ENCODE assay signal across 8 cellular contexts in genomic region chr3:3178498-3179328, GRCh38. TPM values are rescaled to one million over a fixed set of nuclear protein-coding genes. Genes with fewer than 3 reads are reported as not detected.
DNase-seq lines count a peak whose midpoint lies in the region; ATAC-seq, FAIRE-seq and TF ChIP-seq lines count a peak whose summit lies in the region.

No MANE protein-coding gene starts in this region.

- H3K36me3 ChIP-seq in iPS-15b (ENCODE audit: control insufficient read depth, insufficient read depth, low read length) (no peaks in the 10 kb centered on the region), stomach smooth muscle (ENCODE audit: control insufficient read depth in 2 of 2, insufficient read depth in 2 of 2, low read length in 2 of 2) (peaks cover 3 to 4% of the 10 kb centered on the region in 2 donors)

- TF ChIP-seq EP300 in A549 (IDR thresholded peaks at IDR 0.05) = no peak

- peak overlapping the region; percentile 83 for H3K4me3 ChIP-seq in A549
- peak overlapping the region; percentile 96 for H3K4me3 ChIP-seq in iPS-15b (ENCODE audit: low read depth, low read length)
- H3K4me3 ChIP-seq in stomach smooth muscle (ENCODE audit: low read length in 2 of 2) = peak overlapping the region; percentile 85 to 98

- no peak for TF ChIP-seq POLR2A in A549 (IDR thresholded peaks at IDR 0.05; ENCODE audit: low read length)

- H3K9ac ChIP-seq in iPS-15b (ENCODE audit: low read depth, low read length) (peak overlapping the region; percentile 90), stomach smooth muscle (ENCODE audit: low read length in 2 of 2) (peak overlapping the region; percentile 80 to 91)

- H3K4me2 ChIP-seq in A549 = peak overlapping the region; percentile 95

- WGBS in A549 (ENCODE audit: missing lambda C conversion rate) = 21% methylated on average over 16 of the region's 16 CpGs

- peak in 1 of 2 experiments; percentile 15; a peak in 4 of 6 replicates for ATAC-seq in A549
- peak; percentile 2 for ATAC-seq in GM21526 (IDR thresholded peaks at IDR 0.05; ENCODE audit: low FRiP score, unreplicated experiment)
- no peak for ATAC-seq in HG03469 (IDR thresholded peaks at IDR 0.05; ENCODE audit: unreplicated experiment)
- ATAC-seq in HG02981 (IDR thresholded peaks at IDR 0.05; ENCODE audit: unreplicated experiment) = no peak

- no peak for TF ChIP-seq RAD21 in A549 (conservative IDR thresholded peaks at IDR 0.05 in 1 of 2, IDR thresholded peaks at IDR 0.05 in 1 of 2)

- H3K27me3 ChIP-seq in iPS-15b (ENCODE audit: control insufficient read depth, insufficient read depth, low read length) (no peaks in the 10 kb centered on the region), stomach smooth muscle (ENCODE audit: control insufficient read depth in 1 of 2, insufficient read depth in 2 of 2, low read length in 2 of 2) (no peaks in the 10 kb centered on the region)

- CTCF ChIA-PET in A549 (lab: Yijun Ruan, JAX) = interaction anchor here (0.8 to 1.0 kb wide), 4 partner anchors 8 to 742 kb away, joined by 3 to 5 read pairs (median 4); no protein-coding TSS in a partner anchor

- POLR2A ChIA-PET in A549 (lab: Yijun Ruan, JAX) = no interaction called here

- H3K27ac ChIP-seq in A549 (peak overlapping the region; percentile 69 to 96), VCaP (peak overlapping the region; percentile 85), stomach smooth muscle (ENCODE audit: low read length) (peak overlapping the region; percentile 46)

- DNase-seq in A549 (ENCODE audit: low read depth in 1 of 2, low spot score in 1 of 2) = no peak
- no peak for DNase-seq in NCI-H1417 (lab: John Stamatoyannopoulos, UW)

- no peak for FAIRE-seq in A549 (lab: Jason Lieb, UNC)

- TF ChIP-seq CTCF in A549 (IDR thresholded peaks at IDR 0.05) (no peak), VCaP (conservative IDR thresholded peaks at IDR 0.05) (no peak)

- no peaks in the 10 kb centered on the region for H3K9me3 ChIP-seq in A549
- H3K9me3 ChIP-seq in iPS-15b (ENCODE audit: control insufficient read depth, insufficient read depth, low read length) = no peaks in the 10 kb centered on the region
- H3K9me3 ChIP-seq in stomach smooth muscle (ENCODE audit: control insufficient read depth in 2 of 2, low read length in 2 of 2) = no peaks in the 10 kb centered on the region

- H3K4me1 ChIP-seq in A549 = peaks cover 11% of the 10 kb centered on the region
- H3K4me1 ChIP-seq in iPS-15b (ENCODE audit: control insufficient read depth, insufficient read depth, low read length) = peaks cover 6% of the 10 kb centered on the region
- H3K4me1 ChIP-seq in stomach smooth muscle (ENCODE audit: control insufficient read depth, insufficient read depth, low read length) = peaks cover 17% of the 10 kb centered on the region

TF ChIP-seq in A549, 52 proteins besides CTCF, POLR2A, EP300 and RAD21:
- TF ChIP-seq NFE2L2 (conservative IDR thresholded peaks at IDR 0.05; ENCODE audit: low read length) = no peak
- TF ChIP-seq, protein P1, sequence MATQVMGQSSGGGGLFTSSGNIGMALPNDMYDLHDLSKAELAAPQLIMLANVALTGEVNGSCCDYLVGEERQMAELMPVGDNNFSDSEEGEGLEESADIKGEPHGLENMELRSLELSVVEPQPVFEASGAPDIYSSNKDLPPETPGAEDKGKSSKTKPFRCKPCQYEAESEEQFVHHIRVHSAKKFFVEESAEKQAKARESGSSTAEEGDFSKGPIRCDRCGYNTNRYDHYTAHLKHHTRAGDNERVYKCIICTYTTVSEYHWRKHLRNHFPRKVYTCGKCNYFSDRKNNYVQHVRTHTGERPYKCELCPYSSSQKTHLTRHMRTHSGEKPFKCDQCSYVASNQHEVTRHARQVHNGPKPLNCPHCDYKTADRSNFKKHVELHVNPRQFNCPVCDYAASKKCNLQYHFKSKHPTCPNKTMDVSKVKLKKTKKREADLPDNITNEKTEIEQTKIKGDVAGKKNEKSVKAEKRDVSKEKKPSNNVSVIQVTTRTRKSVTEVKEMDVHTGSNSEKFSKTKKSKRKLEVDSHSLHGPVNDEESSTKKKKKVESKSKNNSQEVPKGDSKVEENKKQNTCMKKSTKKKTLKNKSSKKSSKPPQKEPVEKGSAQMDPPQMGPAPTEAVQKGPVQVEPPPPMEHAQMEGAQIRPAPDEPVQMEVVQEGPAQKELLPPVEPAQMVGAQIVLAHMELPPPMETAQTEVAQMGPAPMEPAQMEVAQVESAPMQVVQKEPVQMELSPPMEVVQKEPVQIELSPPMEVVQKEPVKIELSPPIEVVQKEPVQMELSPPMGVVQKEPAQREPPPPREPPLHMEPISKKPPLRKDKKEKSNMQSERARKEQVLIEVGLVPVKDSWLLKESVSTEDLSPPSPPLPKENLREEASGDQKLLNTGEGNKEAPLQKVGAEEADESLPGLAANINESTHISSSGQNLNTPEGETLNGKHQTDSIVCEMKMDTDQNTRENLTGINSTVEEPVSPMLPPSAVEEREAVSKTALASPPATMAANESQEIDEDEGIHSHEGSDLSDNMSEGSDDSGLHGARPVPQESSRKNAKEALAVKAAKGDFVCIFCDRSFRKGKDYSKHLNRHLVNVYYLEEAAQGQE (IDR thresholded peaks at IDR 0.05) = peak; percentile 58; the same call in 1 of the 2 replicates
TF ChIP-seq in A549: peak in this region for 1.

RNA-seq across cellular contexts. Expression of gene CRBN, which starts 0.8 kb away (rescaled TPM):
- polyA plus RNA-seq in A549 (2011; rRNA removed) (36.5 and 41.0 TPM in 2 replicates), A549 (2017; fragmentation: RNase III; extraction: RNeasy Plus Mini Kit Qiagen cat#74134 plus additional on column Dnase treatment) (21.8 to 28.1 TPM (median 25.8 TPM) in 3 replicates)
- 13.6 and 13.7 TPM in 2 replicates for polyA plus RNA-seq in A549 (2012; cell fraction: cytosol; rRNA removed)
- polyA plus RNA-seq in A549 (2012; cell fraction: nucleus; rRNA removed) = 16.5 and 29.3 TPM in 2 replicates
- polyA minus RNA-seq in A549 (2011; rRNA and poly(A)+ RNA removed) = 31.8 and 39.8 TPM in 2 replicates

RNA-seq across cellular contexts. Expression of gene TRNT1, which starts 52.0 kb away (rescaled TPM):
- 20.8 and 25.7 TPM in 2 replicates for polyA plus RNA-seq in A549 (2011; rRNA removed)
- 7.9 and 8.1 TPM in 2 replicates for polyA plus RNA-seq in A549 (2012; cell fraction: cytosol; rRNA removed)
- polyA plus RNA-seq in A549 (2012; cell fraction: nucleus; rRNA removed) = 7.2 and 8.6 TPM in 2 replicates
- polyA plus RNA-seq in A549 (2017; fragmentation: RNase III; extraction: RNeasy Plus Mini Kit Qiagen cat#74134 plus additional on column Dnase treatment) = 29.9 to 32.0 TPM (median 31.1 TPM) in 3 replicates
- polyA minus RNA-seq in A549 (2011; rRNA and poly(A)+ RNA removed) = 14.6 and 23.5 TPM in 2 replicates
